Comparison of ENCODE assay signal across 2 cellular contexts in the genomic region with DNA sequence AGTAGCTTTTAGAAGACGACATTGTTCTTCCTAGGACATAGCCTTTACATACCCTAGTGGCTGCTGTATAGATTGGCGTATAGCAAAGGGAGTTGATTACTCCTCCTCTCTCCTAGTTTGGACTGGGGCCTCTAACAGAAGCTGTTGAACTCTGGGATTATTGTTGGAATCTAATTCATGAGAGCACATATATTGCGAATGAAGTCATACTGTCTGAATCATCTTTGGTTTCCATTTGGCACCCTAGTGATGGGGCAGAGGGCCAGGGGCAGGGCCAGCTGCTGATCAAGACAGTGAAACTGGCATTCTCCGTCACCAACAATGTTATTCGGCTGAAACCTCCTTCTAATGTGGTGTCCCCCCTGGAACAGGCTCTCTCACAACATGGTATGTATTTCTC.
TF ChIP-seq lines count a peak whose summit lies in the region.

No MANE protein-coding gene starts in this region.

TF ChIP-seq in A549, 52 proteins besides CTCF, POLR2A, EP300 and RAD21:
- TF ChIP-seq HES2 (IDR thresholded peaks at IDR 0.05) (no peak), HMGXB4 (CRISPR knock-in tag; IDR thresholded peaks at IDR 0.05; ENCODE audit: borderline replicate concordance) (no peak), ZNF302 (CRISPR knock-in tag; IDR thresholded peaks at IDR 0.05) (no peak)

TF ChIP-seq in IMR-90, 13 proteins besides CTCF, POLR2A, EP300 and RAD21:
- TF ChIP-seq MXI1 (IDR thresholded peaks at IDR 0.05; ENCODE audit: borderline replicate concordance, low read depth, low read length) (no peak), MAZ (IDR thresholded peaks at IDR 0.05; ENCODE audit: borderline replicate concordance, low read depth, low read length) (no peak), BHLHE40 (IDR thresholded peaks at IDR 0.05; ENCODE audit: low read depth, low read length) (no peak), FOS (IDR thresholded peaks at IDR 0.05; ENCODE audit: low read depth, low read length) (0 out of 2 replicates have a peak, but pooled peaks have one; percentile 28), MAFK (IDR thresholded peaks at IDR 0.05; ENCODE audit: low read depth, low read length) (no peak), NFE2L2 (IDR thresholded peaks at IDR 0.05; ENCODE audit: low read depth, low read length) (no peak), CEBPB (IDR thresholded peaks at IDR 0.05; ENCODE audit: low read depth, low read length) (no peak), SMC3 (IDR thresholded peaks at IDR 0.05; ENCODE audit: low read depth, low read length) (no peak), RCOR1 (IDR thresholded peaks at IDR 0.05; ENCODE audit: insufficient replicate concordance, low read length) (no peak)
